23 cellular contexts compared by ENCODE assay signal in genomic region chr11:17428261-17428660, GRCh38. TPM values are rescaled to one million over a fixed set of nuclear protein-coding genes. Genes with fewer than 3 reads are reported as not detected.
"Had no signal": no experiment of that assay in that cellular context is flagged by ENCODE, and none has a peak within 500 bp of the region (broad histone marks: within the 10 kb centered on the region; RNA-seq: fewer than 3 reads in every experiment).

No MANE protein-coding gene starts in this region.

- DNase-seq: NCI-H1092, NCI-H1105 treated with DMSO at 0.1 percent for 48 hours, NCI-H1417 treated with DMSO at 0.1 percent for 48 hours, NCI-H146, NCI-H1694 treated with DMSO at 0.1 percent for 48 hours, NCI-H1930, NCI-H2081 treated with DMSO at 0.1 percent for 48 hours, NCI-H2171, NCI-H226, NCI-H446, NCI-H510A, NCI-H774, Right ventricle myocardium superior, RPMI8226, SIG-M5 had no signal

- H3K27ac Mint-ChIP-seq: IgD-negative memory B cell had no signal

- H3K36me3 Mint-ChIP-seq: IgD-negative memory B cell had no signal

- H3K4me1 ChIP-seq: SJSA1 had no signal

- H3K27ac ChIP-seq: HL-60, KMS-11, SJSA1, SK-N-MC had no signal

- H3K4me2 ChIP-seq: KMS-11 had no signal

- H3K4me3 Mint-ChIP-seq: IgD-negative memory B cell had no signal

- H3K9ac ChIP-seq: KMS-11 had no signal

- ATAC-seq: K562 had no signal

- H3K36me3 ChIP-seq: SJSA1 had no signal

- H3K4me3 ChIP-seq: K562, SJSA1, SK-N-MC had no signal

- H3K4me1 Mint-ChIP-seq: IgD-negative memory B cell had no signal

- H3K9me3 ChIP-seq: SJSA1 had no signal

RNA-seq across cellular contexts. Expression of gene KCNJ11, which starts 39.8 kb away (rescaled TPM):
- total RNA-seq: SJSA1 had no signal

RNA-seq across cellular contexts. Expression of gene ABCC8, which starts 48.4 kb away (rescaled TPM):
- total RNA-seq: K562, LHCN-M2, MCF 10A, SJSA1 had no signal
